10 cellular contexts compared by ENCODE assay signal in genomic region chr20:4151991-4152695, GRCh38. TPM values are rescaled to one million over a fixed set of nuclear protein-coding genes. Genes with fewer than 3 reads are reported as not detected.
DNase-seq lines count a peak whose midpoint lies in the region; ATAC-seq lines count a peak whose summit lies in the region.
"Had no signal": no experiment of that assay in that cellular context is flagged by ENCODE, and none has a peak within 500 bp of the region (broad histone marks: within the 10 kb centered on the region; RNA-seq: fewer than 3 reads in every experiment).

No MANE protein-coding gene starts in this region.

- peak; percentile 82 for DNase-seq in HK-2 (ENCODE audit: unreplicated experiment)
- no peak for DNase-seq in activated T-helper 2 cell treated with anti-CD3 and anti-CD28 coated beads, Interferon-gamma antibody, Interleukin-2, Interleukin-4, amounts not matched to agents 10 μg/mL and 5 μg/mL and 100 μg/mL, durations not matched to agents 14 hours and 24 hours and 36 hours (ENCODE audit: low spot score)
- peak; percentile 92 for DNase-seq in renal cortical epithelial cell (ENCODE audit: low read depth)
- no peak for DNase-seq in DMS53 (lab: John Stamatoyannopoulos, UW)
- no peak for DNase-seq in NCI-H510A (lab: John Stamatoyannopoulos, UW)
- no peak for DNase-seq in activated gamma-delta T cell treated with Interleukin-2 at 50 U/mL for 16 hours
- DNase-seq: naive B cell, NCI-H1048 had no signal

- peaks cover 25% of the 10 kb centered on the region for H3K4me1 Mint-ChIP-seq in activated T-helper 2 cell treated with anti-CD3 and anti-CD28 coated beads, Interferon-gamma antibody, Interleukin-2, Interleukin-4, amounts not matched to agents 10 μg/mL and 5 μg/mL and 100 μg/mL, durations not matched to agents 14 hours and 24 hours and 36 hours (ENCODE audit: low read depth)

- ATAC-seq in GM19452 (IDR thresholded peaks at IDR 0.05; ENCODE audit: unreplicated experiment), result peak; percentile 73
- ATAC-seq in HG02623 (IDR thresholded peaks at IDR 0.05; ENCODE audit: unreplicated experiment), result no peak

- H3K27ac Mint-ChIP-seq in activated T-helper 2 cell treated with anti-CD3 and anti-CD28 coated beads, Interferon-gamma antibody, Interleukin-2, Interleukin-4, amounts not matched to agents 10 μg/mL and 5 μg/mL and 100 μg/mL, durations not matched to agents 14 hours and 24 hours and 36 hours, result peak overlapping the region; percentile 5

- intact Hi-C loops in activated T-helper 2 cell treated with anti-CD3 and anti-CD28 coated beads, Interferon-gamma antibody, Interleukin-2, Interleukin-4, amounts not matched to agents 10 μg/mL and 5 μg/mL and 100 μg/mL, durations not matched to agents 14 hours and 24 hours and 36 hours (cut with micrococcal nuclease), result loop anchor here (1.0 kb wide), 1 partner anchor 21 kb away; no protein-coding TSS in a partner anchor

- peaks cover 10% of the 10 kb centered on the region for H3K27me3 Mint-ChIP-seq in activated T-helper 2 cell treated with anti-CD3 and anti-CD28 coated beads, Interferon-gamma antibody, Interleukin-2, Interleukin-4, amounts not matched to agents 10 μg/mL and 5 μg/mL and 100 μg/mL, durations not matched to agents 14 hours and 24 hours and 36 hours (ENCODE audit: low read depth)

- H3K36me3 Mint-ChIP-seq in activated T-helper 2 cell treated with anti-CD3 and anti-CD28 coated beads, Interferon-gamma antibody, Interleukin-2, Interleukin-4, amounts not matched to agents 10 μg/mL and 5 μg/mL and 100 μg/mL, durations not matched to agents 14 hours and 24 hours and 36 hours (ENCODE audit: low read depth), result peaks cover 22% of the 10 kb centered on the region
- H3K36me3 Mint-ChIP-seq: naive B cell had no signal

- H3K4me3 Mint-ChIP-seq in activated T-helper 2 cell treated with anti-CD3 and anti-CD28 coated beads, Interferon-gamma antibody, Interleukin-2, Interleukin-4, amounts not matched to agents 10 μg/mL and 5 μg/mL and 100 μg/mL, durations not matched to agents 14 hours and 24 hours and 36 hours (ENCODE audit: low read depth), result peak overlapping the region; percentile 60

- H3K9me3 Mint-ChIP-seq in activated T-helper 2 cell treated with anti-CD3 and anti-CD28 coated beads, Interferon-gamma antibody, Interleukin-2, Interleukin-4, amounts not matched to agents 10 μg/mL and 5 μg/mL and 100 μg/mL, durations not matched to agents 14 hours and 24 hours and 36 hours, result no peaks in the 10 kb centered on the region
- H3K9me3 Mint-ChIP-seq: naive B cell had no signal

RNA-seq across cellular contexts. Expression of gene SMOX, which starts 3.5 kb away (rescaled TPM):
- 36.4 and 38.7 TPM in 2 replicates for total RNA-seq in activated T-helper 2 cell treated with anti-CD3 and anti-CD28 coated beads, Interferon-gamma antibody, Interleukin-2, Interleukin-4, amounts not matched to agents 10 μg/mL and 5 μg/mL and 100 μg/mL, durations not matched to agents 14 hours and 24 hours and 36 hours
- 20.5 and 54.1 TPM in 2 replicates for total RNA-seq in renal cortical epithelial cell

Comparison
In these comparisons a context has a peak if more than half of its experiments do, and no peak if none do; other contexts are left out.
1. DNase-seq: peak in HK-2 (single experiment) and renal cortical epithelial cell (single experiment); none in activated T-helper 2 cell treated with anti-CD3 and anti-CD28 coated beads, Interferon-gamma antibody, Interleukin-2, Interleukin-4, amounts not matched to agents 10 μg/mL and 5 μg/mL and 100 μg/mL, durations not matched to agents 14 hours and 24 hours and 36 hours (single experiment), DMS53 (single experiment), NCI-H510A (single experiment) and activated gamma-delta T cell treated with Interleukin-2 at 50 U/mL for 16 hours (single experiment).